8 cellular contexts compared by ENCODE assay signal in genomic region chr2:97590515-97591394, GRCh38. TPM values are rescaled to one million over a fixed set of nuclear protein-coding genes. Genes with fewer than 3 reads are reported as not detected.
DNase-seq lines count a peak whose midpoint lies in the region; ATAC-seq and TF ChIP-seq lines count a peak whose summit lies in the region.
"Not testable (repeated sequence)": the region's sequence is repeated elsewhere in the genome, so short reads cannot be mapped to it uniquely, and the experiment has no call there.

No MANE protein-coding gene starts in this region.

- H3K9me3 ChIP-seq in NT2/D1 (ENCODE audit: insufficient read depth, low read length); skeletal muscle satellite cell (replicated peaks; ENCODE audit: low read length); upper lobe of right lung: not testable (repeated sequence)

- H3K4me3 ChIP-seq in NT2/D1 (ENCODE audit: insufficient read length, low read depth): peak overlapping the region; percentile 64
- H3K4me3 ChIP-seq in skeletal muscle satellite cell (ENCODE audit: low read length): peak overlapping the region; percentile 82
- peak overlapping the region; percentile 61 for H3K4me3 ChIP-seq in upper lobe of right lung

- DNase-seq in NT2/D1 (ENCODE audit: low read depth, low spot score) (peak; percentile 81), activated T-cell treated with anti-CD3 and anti-CD28 coated beads for 4 hours (peak; percentile 69), left colon (peak; percentile 58 to 79), upper lobe of right lung (peak; percentile 81)
- DNase-seq in effector memory CD8-positive, alpha-beta T cell: peak; percentile 71 to 78 (median 73)

- H3K4me1 Mint-ChIP-seq in effector memory CD8-positive, alpha-beta T cell (ENCODE audit: low read depth in 2 of 2): not testable (repeated sequence)

- H3K27me3 ChIP-seq in NT2/D1 (ENCODE audit: insufficient read depth, insufficient read length); skeletal muscle satellite cell (ENCODE audit: control insufficient read depth, insufficient read depth, low read length); upper lobe of right lung: not testable (repeated sequence)

- H3K36me3 ChIP-seq in NT2/D1 (ENCODE audit: insufficient read depth, insufficient read length, low read length); skeletal muscle satellite cell (ENCODE audit: insufficient read depth, low read length); upper lobe of right lung: not testable (repeated sequence)

- peak overlapping the region in 1 of 2 donors; percentile 75 for H3K27ac Mint-ChIP-seq in effector memory CD8-positive, alpha-beta T cell

- peak overlapping the region; percentile 90 for H3K27ac ChIP-seq in upper lobe of right lung

- H3K9ac ChIP-seq in NT2/D1 (ENCODE audit: insufficient read length, low read depth) (peak overlapping the region; percentile 85), skeletal muscle satellite cell (ENCODE audit: low read depth, low read length) (peak overlapping the region; percentile 95)

- H3K9me3 Mint-ChIP-seq in effector memory CD8-positive, alpha-beta T cell: not testable (repeated sequence)

- H3K4me3 Mint-ChIP-seq in effector memory CD8-positive, alpha-beta T cell: peak overlapping the region; percentile 93 to 96

- TF ChIP-seq CTCF in GM12874 (IDR thresholded peaks at IDR 0.05; ENCODE audit: insufficient read depth, low read depth, low read length) (peak; percentile 78), upper lobe of right lung (IDR thresholded peaks at IDR 0.05) (peak; percentile 89)

- H3K4me2 ChIP-seq in skeletal muscle satellite cell (ENCODE audit: low read length): peak overlapping the region; percentile 100

- peaks cover 12 to 13% of the 10 kb centered on the region in 2 donors for H3K27me3 Mint-ChIP-seq in effector memory CD8-positive, alpha-beta T cell

- not testable (repeated sequence) for H3K4me1 ChIP-seq in NT2/D1 (ENCODE audit: insufficient read depth, insufficient read length); skeletal muscle satellite cell (ENCODE audit: control insufficient read depth, insufficient read depth, low read length); upper lobe of right lung

- intact Hi-C loops in left colon (cut with DNase I, micrococcal nuclease); upper lobe of right lung (cut with DNase I): not testable (repeated sequence)

- ATAC-seq in HG02840 (IDR thresholded peaks at IDR 0.05; ENCODE audit: low FRiP score, unreplicated experiment) (peak; percentile 51), left colon (peak; percentile 68), upper lobe of right lung (peak; percentile 97)
- ATAC-seq in effector memory CD8-positive, alpha-beta T cell (replicated peaks): peak; percentile 71

- H3K36me3 Mint-ChIP-seq in effector memory CD8-positive, alpha-beta T cell (ENCODE audit: insufficient read depth): not testable (repeated sequence)

RNA-seq across cellular contexts. Expression of gene ANKRD36B, which starts 1.1 kb away (rescaled TPM):
- total RNA-seq in left colon (10 to 100 TPM; 22.1 to 23.5 TPM), upper lobe of right lung (17.4 TPM)
- total RNA-seq in skeletal muscle satellite cell (2012; rRNA removed): 23.4 and 34.2 TPM in 2 replicates

RNA-seq across cellular contexts. Expression of gene COX5B, which starts 55.1 kb away (rescaled TPM):
- 100 to 1,000 TPM; 626 to 674 TPM for total RNA-seq in left colon
- 254 and 281 TPM in 2 replicates for total RNA-seq in skeletal muscle satellite cell (2012; rRNA removed)
- total RNA-seq in upper lobe of right lung: 155 TPM

Comparison
In these comparisons a context has a peak if more than half of its experiments do, and no peak if none do; other contexts are left out.
1. Peak in every context shown above with its lines: DNase-seq, ATAC-seq, H3K4me3 ChIP-seq and H3K27ac ChIP-seq.